ENCODE assay signal across 8 cellular contexts in the genomic region with DNA sequence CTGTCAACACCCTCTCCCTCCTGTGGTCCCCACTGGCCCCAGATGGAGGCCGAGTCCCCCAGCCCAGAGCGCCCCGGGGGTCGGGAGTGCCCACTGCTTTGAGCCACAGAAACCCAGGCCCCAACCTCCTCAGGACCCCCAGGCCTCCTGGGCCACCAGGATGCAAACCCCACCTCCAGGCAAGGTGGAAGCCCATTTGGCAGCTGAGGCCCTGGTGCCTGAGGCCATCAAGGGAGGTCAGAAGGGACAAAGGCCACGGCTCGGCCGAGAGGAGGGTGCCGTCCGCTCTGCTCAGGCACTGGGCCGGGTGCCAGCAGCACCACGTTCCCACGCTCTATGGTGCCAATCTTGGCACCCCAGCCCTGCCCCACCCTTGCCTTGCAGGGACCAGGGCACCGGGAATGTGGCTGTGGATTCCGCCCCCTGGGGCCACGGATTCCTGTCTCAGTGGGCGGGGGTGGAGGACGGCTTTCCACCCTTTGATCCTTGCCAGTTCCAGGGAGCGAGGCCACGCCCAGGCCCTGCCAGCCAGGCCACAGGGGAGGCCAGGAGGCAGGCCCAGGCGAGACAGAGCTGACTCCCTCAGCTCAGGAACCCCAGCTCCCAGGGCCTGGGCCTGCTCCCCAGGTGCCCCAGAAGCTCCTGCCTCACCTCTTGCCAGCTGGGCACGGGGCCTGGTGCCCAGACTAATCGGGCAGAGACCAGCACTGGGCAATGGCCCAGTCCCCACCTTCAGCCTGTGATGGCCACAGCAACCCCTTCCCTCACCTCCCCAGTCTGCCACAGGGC. TPM values are rescaled to one million over a fixed set of nuclear protein-coding genes. Genes with fewer than 3 reads are reported as not detected.
DNase-seq lines count a peak whose midpoint lies in the region; ATAC-seq, FAIRE-seq and TF ChIP-seq lines count a peak whose summit lies in the region.

No MANE protein-coding gene starts in this region.

- peaks cover 11% of the 10 kb centered on the region for H3K4me1 ChIP-seq in cardiac muscle cell (ENCODE audit: low read depth)

- POLR2A ChIA-PET in RWPE1 (lab: Yijun Ruan, JAX; ENCODE audit: low non-redundant PET): interaction anchor here (0.9 to 2.1 kb wide), 3 partner anchors 84 to 210 kb away, joined by 4 read pairs; partner anchors contain the start of gene BRF1

- ATAC-seq in sciatic nerve: peak; percentile 4
- ATAC-seq in HG02884 (IDR thresholded peaks at IDR 0.05; ENCODE audit: unreplicated experiment): no peak
- no peak for ATAC-seq in GM18858 (IDR thresholded peaks at IDR 0.05; ENCODE audit: unreplicated experiment)

- H3K27ac ChIP-seq in RWPE1 (peak overlapping the region; percentile 100), cardiac muscle cell (peak overlapping the region; percentile 11)

- intact Hi-C loops in sciatic nerve (cut with DNase I): no loop called here

- CTCF ChIA-PET in RWPE1 (lab: Yijun Ruan, JAX): interaction anchor here (0.6 to 8.1 kb wide), 14 partner anchors 10 to 646 kb away, joined by 3 to 99 read pairs (median 4); partner anchors contain the start of genes JAG2 and NUDT14

- no peak for TF ChIP-seq POLR2A in GM12892 (IDR thresholded peaks at IDR 0.05; ENCODE audit: low read depth, low read length)

- DNase-seq in GM04503 (ENCODE audit: low read depth): peak; percentile 32
- DNase-seq in RWPE1 (ENCODE audit: low spot score): peak; percentile 93
- DNase-seq in cardiac muscle cell (ENCODE audit: low read depth in 1 of 2, low spot score in 1 of 2): peak in 1 of 2 donors; percentile 20
- peak; percentile 77 for DNase-seq in sciatic nerve (ENCODE audit: low spot score)
- no peak for DNase-seq in GM12892 (ENCODE audit: insufficient read length)
- no peak for DNase-seq in NCI-H82 (lab: John Stamatoyannopoulos, UW)

- TF ChIP-seq CTCF in RWPE1 (conservative IDR thresholded peaks at IDR 0.05; ENCODE audit: low read depth) (no peak), cardiac muscle cell (IDR thresholded peaks at IDR 0.05; ENCODE audit: low read depth, low read length) (no peak)

- no peaks in the 10 kb centered on the region for H3K9me3 ChIP-seq in cardiac muscle cell (ENCODE audit: low read depth)

- no peak overlapping the region for H3K4me3 ChIP-seq in cardiac muscle cell

- H3K36me3 ChIP-seq in cardiac muscle cell: no peaks in the 10 kb centered on the region

- FAIRE-seq in GM12892 (lab: Jason Lieb, UNC): no peak

- peaks cover 8% of the 10 kb centered on the region for H3K27me3 ChIP-seq in cardiac muscle cell

RNA-seq across cellular contexts. Expression of gene GPR132, which starts 26.3 kb away (rescaled TPM):
- total RNA-seq in cardiac muscle cell (1.2 and 2.0 TPM in 2 replicates), sciatic nerve (3.2 TPM)
- 1.0 TPM in 2 replicates for polyA plus RNA-seq in cardiac muscle cell
- polyA plus RNA-seq in GM12892 (2012; ENCODE audit: missing spikeins): 13.8 TPM

Comparison
In these comparisons a context has a peak if more than half of its experiments do, and no peak if none do; other contexts are left out.
1. DNase-seq: peak in GM04503 (single experiment), RWPE1 (single experiment) and sciatic nerve (single experiment); none in GM12892 (single experiment) and NCI-H82 (single experiment).